Comparison of ENCODE assay signal across 25 cellular contexts in genomic region chr19:7983286-7983950, GRCh38. TPM values are rescaled to one million over a fixed set of nuclear protein-coding genes. Genes with fewer than 3 reads are reported as not detected.
DNase-seq lines count a peak whose midpoint lies in the region; ATAC-seq and TF ChIP-seq lines count a peak whose summit lies in the region.
"Had no signal": no experiment of that assay in that cellular context is flagged by ENCODE, and none has a peak within 500 bp of the region (broad histone marks: within the 10 kb centered on the region; RNA-seq: fewer than 3 reads in every experiment).

No MANE protein-coding gene starts in this region.

- CTCF ChIA-PET in T-cell (lab: Charles Lee): no interaction called here

- H3K9me3 ChIP-seq in neuronal stem cell (replicated peaks in 1 of 2; ENCODE audit: control insufficient read depth in 2 of 2, insufficient read depth in 1 of 2, low read depth in 1 of 2, low read length in 2 of 2): no peaks in the 10 kb centered on the region
- H3K9me3 ChIP-seq: SJCRH30 had no signal

- H3K4me1 Mint-ChIP-seq in endothelial cell (ENCODE audit: unreplicated experiment) (peaks cover 9% of the 10 kb centered on the region), T-cell (peaks cover 2 to 15% (median 7%) of the 10 kb centered on the region in 3 donors)

- no CpG with 5 or more reads among the region's 18 CpGs for WGBS in neuronal stem cell (ENCODE audit: extremely low coverage in 2 of 2, insufficient read length in 2 of 2, insufficient replicate concordance in 1 of 2), 2 donors

- H3K36me3 ChIP-seq in neuronal stem cell (replicated peaks in 1 of 2; ENCODE audit: control insufficient read depth in 2 of 2, insufficient read depth in 2 of 2, low read length in 2 of 2): peaks cover 76 to 99% of the 10 kb centered on the region in 2 donors

- H3K9ac ChIP-seq in neuronal stem cell (ENCODE audit: low read depth, low read length, poor library complexity): no peak overlapping the region
- H3K9ac ChIP-seq: parathyroid adenoma had no signal

- H2BK12ac ChIP-seq in neuronal stem cell (ENCODE audit: low read length): no peak overlapping the region

- no peak overlapping the region for H2AK5ac ChIP-seq in neuronal stem cell (ENCODE audit: low read depth, low read length)

- no peak overlapping the region for H4K8ac ChIP-seq in neuronal stem cell (ENCODE audit: low read depth, low read length)

- H3K4me3 Mint-ChIP-seq in endothelial cell (ENCODE audit: unreplicated experiment) (peak overlapping the region; percentile 74), T-cell (no peak overlapping the region)
- H3K4me3 Mint-ChIP-seq: activated T-cell treated with anti-CD3 and anti-CD28 coated beads, Interleukin-2, amount 50 U/mL, for 24 hours; CD4-positive, alpha-beta memory T cell; natural killer cell; type B pancreatic cell had no signal

- no peak overlapping the region for H3K4ac ChIP-seq in neuronal stem cell (ENCODE audit: low read length)

- TF ChIP-seq CTCF in endothelial cell (IDR thresholded peaks at IDR 0.05; ENCODE audit: unreplicated experiment): no peak

- H3K27ac Mint-ChIP-seq in endothelial cell (ENCODE audit: unreplicated experiment) (no peak overlapping the region), T-cell (no peak overlapping the region)
- H3K27ac Mint-ChIP-seq: activated T-cell treated with anti-CD3 and anti-CD28 coated beads, Interleukin-2, amount 50 U/mL, for 24 hours had no signal

- no peaks in the 10 kb centered on the region for H3K27me3 ChIP-seq in neuronal stem cell (ENCODE audit: control insufficient read depth in 3 of 3, insufficient read depth in 3 of 3, low read depth in 1 of 3, low read length in 3 of 3)
- H3K27me3 ChIP-seq: brain microvascular endothelial cell, SJCRH30 had no signal

- H3K79me1 ChIP-seq in neuronal stem cell (ENCODE audit: low read depth, low read length): peaks cover 51% of the 10 kb centered on the region

- H3K9me3 Mint-ChIP-seq in endothelial cell (ENCODE audit: unreplicated experiment) (no peaks in the 10 kb centered on the region), T-cell (no peaks in the 10 kb centered on the region)
- H3K9me3 Mint-ChIP-seq: activated T-cell treated with anti-CD3 and anti-CD28 coated beads, Interleukin-2, amount 50 U/mL, for 24 hours; CD4-positive, alpha-beta memory T cell; natural killer cell; type B pancreatic cell had no signal

- H2BK15ac ChIP-seq in neuronal stem cell (ENCODE audit: low read length): no peak overlapping the region

- H2BK120ac ChIP-seq in neuronal stem cell (ENCODE audit: low read depth, low read length): no peak overlapping the region

- no peak overlapping the region for H4K91ac ChIP-seq in neuronal stem cell (ENCODE audit: low read depth, low read length, poor library complexity)

- peaks cover 52% of the 10 kb centered on the region for H3K36me3 Mint-ChIP-seq in endothelial cell (ENCODE audit: low read depth, unreplicated experiment)
- H3K36me3 Mint-ChIP-seq in T-cell: peaks cover 52% of the 10 kb centered on the region
- H3K36me3 Mint-ChIP-seq: natural killer cell had no signal

- H3K4me1 ChIP-seq in neuronal stem cell (ENCODE audit: control insufficient read depth in 2 of 2, insufficient read depth in 1 of 2, low read depth in 1 of 2, low read length in 2 of 2): peaks cover 0 to 2% of the 10 kb centered on the region in 2 donors
- H3K4me1 ChIP-seq: parathyroid adenoma, SJCRH30 had no signal

- POLR2A ChIA-PET in T-cell (lab: Charles Lee): no interaction called here

- H3K18ac ChIP-seq in neuronal stem cell (ENCODE audit: low read length): no peak overlapping the region

- H3K27me3 Mint-ChIP-seq in endothelial cell (ENCODE audit: unreplicated experiment): peaks cover 16% of the 10 kb centered on the region
- no peaks in the 10 kb centered on the region for H3K27me3 Mint-ChIP-seq in T-cell
- H3K27me3 Mint-ChIP-seq: activated T-cell treated with anti-CD3 and anti-CD28 coated beads, Interleukin-2, amount 50 U/mL, for 24 hours; CD4-positive, alpha-beta memory T cell; type B pancreatic cell had no signal

- no peak overlapping the region for H3K4me3 ChIP-seq in neuronal stem cell (ENCODE audit: low read length in 2 of 2)
- H3K4me3 ChIP-seq: coronary artery, PC-9, SJCRH30 had no signal

- peak; percentile 95 for DNase-seq in DMS79 (lab: John Stamatoyannopoulos, UW)
- DNase-seq in NCI-H128 (lab: John Stamatoyannopoulos, UW; ENCODE audit: unreplicated experiment): peak; percentile 10
- DNase-seq in endothelial cell (ENCODE audit: low spot score): no peak
- DNase-seq in neuronal stem cell (ENCODE audit: low spot score): no peak
- no peak for DNase-seq in stimulated activated CD4-positive, alpha-beta T cell treated with anti-CD3 and anti-CD28 coated beads, Interleukin-2, amount 100 ng/mL, for 48 hours
- DNase-seq in T-cell: no peak
- DNase-seq: activated T-cell treated with anti-CD3 and anti-CD28 coated beads, Interleukin-2, amount 50 U/mL, for 24 hours; brain microvascular endothelial cell; CD4-positive, alpha-beta memory T cell; DMS153; GF-D8; GOT3; midbrain; natural killer cell; NCI-H1105 treated with DMSO at 0.1 percent for 48 hours; NCI-H2081 treated with DMSO at 0.1 percent for 48 hours; NCI-H510A treated with DMSO at 0.1 percent for 48 hours; PC-9; SJCRH30 had no signal

- H3K14ac ChIP-seq in neuronal stem cell (ENCODE audit: low read length): no peak overlapping the region

- no peak overlapping the region for H2AFZ ChIP-seq in neuronal stem cell (ENCODE audit: low read length)
- H2AFZ ChIP-seq: parathyroid adenoma, PC-9 had no signal

- no peak overlapping the region for H3K4me2 ChIP-seq in neuronal stem cell (ENCODE audit: insufficient read depth, low read length, poor library complexity, severe bottlenecking)
- H3K4me2 ChIP-seq: PC-9 had no signal

- ATAC-seq in T-cell (replicated peaks in 1 of 4): no peak
- ATAC-seq in GM21423 (IDR thresholded peaks at IDR 0.05; ENCODE audit: unreplicated experiment): no peak
- ATAC-seq in HG03457 (IDR thresholded peaks at IDR 0.05; ENCODE audit: unreplicated experiment): no peak
- ATAC-seq: natural killer cell had no signal

- H3K23ac ChIP-seq in neuronal stem cell (ENCODE audit: low read depth, low read length, poor library complexity): peak overlapping the region; percentile 20

- H2BK5ac ChIP-seq in neuronal stem cell (ENCODE audit: low read length): peak overlapping the region; percentile 2

- no peak overlapping the region for H3K27ac ChIP-seq in neuronal stem cell (replicated peaks; ENCODE audit: low read length)
- H3K27ac ChIP-seq: brain microvascular endothelial cell, coronary artery, parathyroid adenoma, PC-9, SJCRH30 had no signal

RNA-seq across cellular contexts. Expression of gene ELAVL1, which starts 22.0 kb away (rescaled TPM):
- 135 TPM for total RNA-seq in endothelial cell (ENCODE audit: unreplicated experiment)
- polyA plus RNA-seq in neuronal stem cell (2013, experiment 1 of 2): 102 TPM
- polyA plus RNA-seq in neuronal stem cell (2013, experiment 2 of 2): 99.9 TPM
- total RNA-seq in T-cell: 10 to 100 TPM; 33.6 to 62.1 (median 57.1) TPM

RNA-seq across cellular contexts. Expression of gene TIMM44, which starts 40.0 kb away (rescaled TPM):
- 46.5 TPM for total RNA-seq in endothelial cell (ENCODE audit: unreplicated experiment)
- polyA plus RNA-seq in neuronal stem cell (2013, experiment 1 of 2): 50.7 TPM
- 56.0 TPM for polyA plus RNA-seq in neuronal stem cell (2013, experiment 2 of 2)
- 10 to 100 TPM; 72.7 to 99.4 (median 90.3) TPM for total RNA-seq in T-cell

RNA-seq across cellular contexts. Expression of gene CTXN1, which starts 57.5 kb away (rescaled TPM):
- 18.3 TPM for total RNA-seq in endothelial cell (ENCODE audit: unreplicated experiment)
- polyA plus RNA-seq in neuronal stem cell (2013, experiment 1 of 2): 136 TPM
- 129 TPM for polyA plus RNA-seq in neuronal stem cell (2013, experiment 2 of 2)
- under 1 TPM in 4 of 5 donors, not detected in 1; 0.19 to 0.47 (median 0.30) TPM for total RNA-seq in T-cell
- total RNA-seq: CD4-positive, alpha-beta memory T cell; T-helper 1 cell treated with Interleukin-12 subunit alpha and Interleukin-12 subunit beta and Interleukin-4 antibody, amounts not matched to agents 30 ng/mL and 1 ng/mL, for 36 hours had no signal
- polyA plus RNA-seq: CD4-positive, alpha-beta memory T cell had no signal

Comparison
In these comparisons a context has a peak if more than half of its experiments do, and no peak if none do; other contexts are left out.
1. DNase-seq: peak in DMS79 (single experiment) and NCI-H128 (single experiment); none in endothelial cell (single experiment), neuronal stem cell (single experiment), stimulated activated CD4-positive, alpha-beta T cell treated with anti-CD3 and anti-CD28 coated beads, Interleukin-2, amount 100 ng/mL, for 48 hours (0 of 2) and T-cell (0 of 34).
2. RNA of gene CTXN1, which starts 57.5 kb away (total RNA-seq): 18.3 TPM in endothelial cell (single experiment); 0.19 to 0.47 TPM in T-cell; every median in the first group is over 10 times any median in the second.